9 cellular contexts compared by ENCODE assay signal in genomic region chr14:66746316-66747006, GRCh38.
DNase-seq lines count a peak whose midpoint lies in the region; ATAC-seq and TF ChIP-seq lines count a peak whose summit lies in the region.
"Had no signal": no experiment of that assay in that cellular context is flagged by ENCODE, and none has a peak within 500 bp of the region (broad histone marks: within the 10 kb centered on the region; RNA-seq: fewer than 3 reads in every experiment).

No MANE protein-coding gene starts in this region.

- H3K79me2 ChIP-seq in GM23338 (replicated peaks; ENCODE audit: insufficient read depth) (no peaks in the 10 kb centered on the region), smooth muscle cell (ENCODE audit: low read depth) (no peaks in the 10 kb centered on the region)

- no peaks in the 10 kb centered on the region for H3K36me3 ChIP-seq in GM23338 (ENCODE audit: insufficient read depth)
- H3K36me3 ChIP-seq in smooth muscle cell (ENCODE audit: low read depth), result no peaks in the 10 kb centered on the region

- no peak overlapping the region for H3K27ac ChIP-seq in GM23338 (ENCODE audit: low read depth)
- no peak overlapping the region for H3K27ac ChIP-seq in smooth muscle cell (ENCODE audit: low read depth)
- H3K27ac ChIP-seq: HL-60 had no signal

- no peaks in the 10 kb centered on the region for H4K20me1 ChIP-seq in GM23338 (replicated peaks; ENCODE audit: insufficient read depth)
- H4K20me1 ChIP-seq in smooth muscle cell (ENCODE audit: low read depth), result no peaks in the 10 kb centered on the region

- no peak overlapping the region for H3K4me2 ChIP-seq in GM23338
- no peak overlapping the region for H3K4me2 ChIP-seq in smooth muscle cell

- DNase-seq in AG10803 (ENCODE audit: low read depth) (peak; percentile 58), GM23338 (ENCODE audit: low spot score) (peak; percentile 57), germinal center (ENCODE audit: low spot score) (peak; percentile 7), smooth muscle cell (lab: John Stamatoyannopoulos, UW; ENCODE audit: unreplicated experiment) (no peak)

- H3K4me3 ChIP-seq in AG10803 (ENCODE audit: low read length), result no peak overlapping the region
- no peak overlapping the region for H3K4me3 ChIP-seq in GM23338
- H3K4me3 ChIP-seq in smooth muscle cell, result no peak overlapping the region

- no peak overlapping the region for H3K27ac Mint-ChIP-seq in GM23338

- H3K9me2 ChIP-seq in GM23338 (ENCODE audit: insufficient read depth), result no peaks in the 10 kb centered on the region

- ATAC-seq in GM23338 (peak; percentile 50), SK-N-SH treated with all-trans-retinoic acid at 6 μM for 48 hours (peak; percentile 81), GM18502 (IDR thresholded peaks at IDR 0.05; ENCODE audit: poor library complexity, unreplicated experiment) (no peak), GM19324 (IDR thresholded peaks at IDR 0.05; ENCODE audit: low FRiP score, unreplicated experiment) (no peak), HG03457 (IDR thresholded peaks at IDR 0.05; ENCODE audit: unreplicated experiment) (no peak)

- no peaks in the 10 kb centered on the region for H3K4me1 ChIP-seq in GM23338 (ENCODE audit: insufficient read depth)
- H3K4me1 ChIP-seq in smooth muscle cell (ENCODE audit: low read depth), result no peaks in the 10 kb centered on the region

- H3K4me1 Mint-ChIP-seq in GM23338, result no peaks in the 10 kb centered on the region

- 80% methylated on average over 2 of the region's 2 CpGs for WGBS in smooth muscle cell (ENCODE audit: low lambda C conversion rate)

- no peaks in the 10 kb centered on the region for H3K9me3 ChIP-seq in smooth muscle cell (replicated peaks; ENCODE audit: low read depth)

- no peaks in the 10 kb centered on the region for H3K36me3 Mint-ChIP-seq in GM23338 (ENCODE audit: low read depth)

- H3F3A ChIP-seq in GM23338 (replicated peaks; ENCODE audit: low read depth), result no peaks in the 10 kb centered on the region
- H3F3A ChIP-seq in smooth muscle cell (ENCODE audit: low read depth), result no peaks in the 10 kb centered on the region

- H2AFZ ChIP-seq in GM23338 (no peak overlapping the region), smooth muscle cell (ENCODE audit: low read depth) (no peak overlapping the region)

- H3K4me3 Mint-ChIP-seq in GM23338, result no peak overlapping the region

- H3K27me3 ChIP-seq in GM23338 (ENCODE audit: insufficient read depth) (no peaks in the 10 kb centered on the region), smooth muscle cell (ENCODE audit: low read depth) (no peaks in the 10 kb centered on the region)

- H3K9ac ChIP-seq in smooth muscle cell (ENCODE audit: low read depth), result no peak overlapping the region

- H3K9me3 Mint-ChIP-seq in GM23338, result no peaks in the 10 kb centered on the region

- peak; percentile 73 for TF ChIP-seq CTCF in AG10803 (conservative IDR thresholded peaks at IDR 0.05; ENCODE audit: low read length)
- TF ChIP-seq CTCF in GM23338 (conservative IDR thresholded peaks at IDR 0.05; ENCODE audit: low read depth in 2 of 2), result peak; percentile 61 to 85
- peak; percentile 48 for TF ChIP-seq CTCF in smooth muscle cell (IDR thresholded peaks at IDR 0.05; ENCODE audit: borderline replicate concordance, insufficient read depth, poor library complexity, severe bottlenecking)

- no peaks in the 10 kb centered on the region for H3K27me3 Mint-ChIP-seq in GM23338 (ENCODE audit: insufficient read depth, low read depth, poor library complexity)

TF ChIP-seq in SK-N-SH treated with all-trans-retinoic acid at 6 μM for 48 hours, 23 proteins besides CTCF, POLR2A, EP300 and RAD21:
- TF ChIP-seq ZC3H10 (CRISPR knock-in tag; IDR thresholded peaks at IDR 0.05) (no peak), ZFP3 (CRISPR knock-in tag; IDR thresholded peaks at IDR 0.05) (no peak), ZFP30 (CRISPR knock-in tag; IDR thresholded peaks at IDR 0.05) (no peak), PATZ1 (CRISPR knock-in tag; IDR thresholded peaks at IDR 0.05; ENCODE audit: borderline replicate concordance) (no peak), POU6F1 (CRISPR knock-in tag; IDR thresholded peaks at IDR 0.05; ENCODE audit: borderline replicate concordance, low read depth) (no peak), ZNF8 (CRISPR knock-in tag; IDR thresholded peaks at IDR 0.05) (no peak), ZNF70 (CRISPR knock-in tag; IDR thresholded peaks at IDR 0.05) (no peak), BACH2 (CRISPR knock-in tag; IDR thresholded peaks at IDR 0.05; ENCODE audit: borderline replicate concordance) (no peak), CSRNP3 (CRISPR knock-in tag; IDR thresholded peaks at IDR 0.05) (no peak), TOX (CRISPR knock-in tag; IDR thresholded peaks at IDR 0.05; ENCODE audit: borderline replicate concordance) (no peak), ZNF565 (CRISPR knock-in tag; conservative IDR thresholded peaks at IDR 0.05; ENCODE audit: low read depth) (no peak), ESRRG (CRISPR knock-in tag; IDR thresholded peaks at IDR 0.05) (no peak), TSHZ2 (CRISPR knock-in tag; IDR thresholded peaks at IDR 0.05) (no peak)

Comparison
In these comparisons a context has a peak if more than half of its experiments do, and no peak if none do; other contexts are left out.
1. ATAC-seq: peak in GM23338 (single experiment) and SK-N-SH treated with all-trans-retinoic acid at 6 μM for 48 hours (single experiment); none in GM18502 (single experiment), GM19324 (single experiment) and HG03457 (single experiment).
2. Peak in every context shown above with its lines, with median percentiles within 50 percentile points of each other: CTCF ChIP-seq.